In the genomic region with DNA sequence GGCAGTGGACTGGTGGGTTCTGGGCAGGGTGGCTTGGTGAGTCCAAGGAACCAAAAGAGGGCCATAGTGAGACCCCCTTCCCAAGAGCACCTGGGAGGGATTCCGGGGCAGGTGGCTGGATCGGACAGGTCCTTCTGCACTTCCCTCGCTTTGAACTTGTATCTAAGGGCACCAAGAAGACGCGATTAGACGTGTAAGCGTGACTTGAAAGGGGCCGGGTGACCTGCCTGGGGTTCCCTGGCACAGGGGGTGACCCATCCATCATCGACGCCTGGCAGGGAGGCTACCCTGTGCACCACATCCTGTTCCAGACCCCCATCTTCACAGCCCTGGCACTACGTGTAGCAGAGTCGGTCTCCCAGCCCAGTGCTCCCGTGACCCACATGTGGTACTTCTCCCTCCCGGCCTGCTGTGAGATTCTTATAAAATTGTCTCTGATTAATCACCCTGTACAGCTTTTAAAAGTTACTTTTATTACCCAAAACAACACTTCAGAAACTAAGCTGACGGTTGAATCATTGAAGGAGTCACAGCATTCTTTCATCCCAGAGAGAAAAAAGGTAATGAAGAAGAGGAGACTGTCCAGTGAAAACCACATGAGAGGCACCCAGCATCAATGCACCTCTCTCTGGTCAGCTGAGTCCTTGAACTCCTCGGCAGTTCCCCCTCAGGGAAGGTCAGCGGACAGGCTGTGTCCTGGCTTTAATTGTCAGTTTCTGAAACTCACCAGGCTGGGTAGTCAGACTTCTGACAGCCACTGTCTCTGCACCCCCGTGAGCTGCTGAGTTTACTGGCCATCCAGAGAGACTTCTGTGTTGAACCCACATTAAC, we compare ENCODE assay signal across 16 cellular contexts. TPM values are rescaled to one million over a fixed set of nuclear protein-coding genes. Genes with fewer than 3 reads are reported as not detected.
DNase-seq lines count a peak whose midpoint lies in the region; ATAC-seq and TF ChIP-seq lines count a peak whose summit lies in the region.
"Had no signal": no experiment of that assay in that cellular context is flagged by ENCODE, and none has a peak within 500 bp of the region (broad histone marks: within the 10 kb centered on the region; RNA-seq: fewer than 3 reads in every experiment).

No MANE protein-coding gene starts in this region.

- H3K9me2 ChIP-seq in PC-3 (replicated peaks; ENCODE audit: low read length): no peaks in the 10 kb centered on the region

- DNase-seq in EH (ENCODE audit: low read depth) (peak; percentile 79), PC-3 (no peak), chondrocyte (ENCODE audit: low spot score) (no peak), progenitor cell of endocrine pancreas (ENCODE audit: low spot score, unreplicated experiment) (no peak), HPDE6-E6E7 (ENCODE audit: extremely low spot score) (no peak), GM20000 (ENCODE audit: low spot score) (no peak)
- no peak for DNase-seq in stimulated activated CD4-positive, alpha-beta T cell treated with anti-CD3 and anti-CD28 coated beads, Interleukin-2, amount 100 ng/mL, for 48 hours
- DNase-seq: activated CD4-positive, alpha-beta memory T cell treated with anti-CD3 and anti-CD28 coated beads for 36 hours; brain microvascular endothelial cell; effector CD4-positive, alpha-beta T cell; NCI-H1930; SHP77 had no signal

- intact Hi-C loops in PC-3 (cut with micrococcal nuclease): no loop called here

- no peak overlapping the region for H3K9ac ChIP-seq in PC-3 (ENCODE audit: low read length)
- H3K9ac ChIP-seq: BLaER1 had no signal

- peak overlapping the region; percentile 70 for H3K27ac ChIP-seq in PC-3 (ENCODE audit: low read length)
- H3K27ac ChIP-seq: BLaER1, brain microvascular endothelial cell, neutrophil had no signal

- H3K36me3 ChIP-seq in PC-3 (ENCODE audit: low read depth, low read length): no peaks in the 10 kb centered on the region
- H3K36me3 ChIP-seq: BLaER1, neutrophil had no signal

- H3K27me3 ChIP-seq in PC-3 (ENCODE audit: low read length): no peaks in the 10 kb centered on the region
- H3K27me3 ChIP-seq: BLaER1, brain microvascular endothelial cell had no signal

- no peaks in the 10 kb centered on the region for H3K9me3 ChIP-seq in PC-3 (ENCODE audit: low read length)
- H3K9me3 ChIP-seq: BLaER1, neutrophil had no signal

- H3K27me3 Mint-ChIP-seq in chondrocyte (ENCODE audit: low read depth): no peaks in the 10 kb centered on the region
- H3K27me3 Mint-ChIP-seq in progenitor cell of endocrine pancreas: no peaks in the 10 kb centered on the region

- H3K4me3 Mint-ChIP-seq in chondrocyte (ENCODE audit: unreplicated experiment) (no peak overlapping the region), progenitor cell of endocrine pancreas (ENCODE audit: low read depth) (no peak overlapping the region)
- H3K4me3 Mint-ChIP-seq: activated CD4-positive, alpha-beta memory T cell treated with anti-CD3 and anti-CD28 coated beads for 36 hours had no signal

- H3K27ac Mint-ChIP-seq in chondrocyte (ENCODE audit: unreplicated experiment) (peak overlapping the region; percentile 24), progenitor cell of endocrine pancreas (peak overlapping the region; percentile 42)
- H3K27ac Mint-ChIP-seq: activated CD4-positive, alpha-beta memory T cell treated with anti-CD3 and anti-CD28 coated beads for 36 hours had no signal

- 0 out of 2 replicates have a peak overlapping the region, but pooled peaks have one; percentile 78 for H3K4me2 ChIP-seq in PC-3 (ENCODE audit: low read length)
- H3K4me2 ChIP-seq: BLaER1 had no signal

- TF ChIP-seq CTCF in PC-3 (conservative IDR thresholded peaks at IDR 0.05; ENCODE audit: low read depth, low read length) (no peak), chondrocyte (IDR thresholded peaks at IDR 0.05) (no peak), progenitor cell of endocrine pancreas (IDR thresholded peaks at IDR 0.05; ENCODE audit: unreplicated experiment) (no peak), GM20000 (IDR thresholded peaks at IDR 0.05; ENCODE audit: extremely low read depth, missing control alignments) (no peak)

- BruUV-seq in PC-3 (replicated peaks; lab: Mats Ljungman, UMichigan): no TSS peak

- H3F3A ChIP-seq in PC-3 (ENCODE audit: low read length, unreplicated experiment): peaks cover 2% of the 10 kb centered on the region

- CTCF ChIA-PET in PC-3 (lab: Charles Lee): no interaction called here

- H3K79me2 ChIP-seq in PC-3 (ENCODE audit: low read length): peaks cover 99% of the 10 kb centered on the region

- peaks cover 58% of the 10 kb centered on the region for H3K4me1 Mint-ChIP-seq in chondrocyte (ENCODE audit: low read depth)
- H3K4me1 Mint-ChIP-seq in progenitor cell of endocrine pancreas (ENCODE audit: low read depth): peaks cover 29% of the 10 kb centered on the region

- POLR2A ChIA-PET in PC-3 (lab: Charles Lee; ENCODE audit: unreplicated experiment): no interaction called here

- peaks cover 3% of the 10 kb centered on the region; the same call in 1 of the 2 replicates for H4K20me1 ChIP-seq in PC-3 (ENCODE audit: low read length)
- H4K20me1 ChIP-seq: BLaER1 had no signal

- H3K9me3 Mint-ChIP-seq in chondrocyte (ENCODE audit: low read depth) (no peaks in the 10 kb centered on the region), progenitor cell of endocrine pancreas (ENCODE audit: low read depth) (no peaks in the 10 kb centered on the region)
- H3K9me3 Mint-ChIP-seq: activated CD4-positive, alpha-beta memory T cell treated with anti-CD3 and anti-CD28 coated beads for 36 hours had no signal

- H3K4me3 ChIP-seq in PC-3 (ENCODE audit: low read length): no peak overlapping the region
- H3K4me3 ChIP-seq: BLaER1, GM12878 had no signal

- no peak overlapping the region for H2AFZ ChIP-seq in PC-3 (ENCODE audit: low read length)

- H3K4me1 ChIP-seq in PC-3 (ENCODE audit: insufficient read depth, low read length): peaks cover 42% of the 10 kb centered on the region

- ATAC-seq in PC-3: peak; percentile 7; the same call in 1 of the 2 replicates
- no peak for ATAC-seq in HG02759 (IDR thresholded peaks at IDR 0.05; ENCODE audit: unreplicated experiment)
- ATAC-seq: GM12878 had no signal

- H3K36me3 Mint-ChIP-seq in chondrocyte (ENCODE audit: low read depth) (peaks cover 5% of the 10 kb centered on the region), progenitor cell of endocrine pancreas (ENCODE audit: insufficient read depth) (peaks cover 8% of the 10 kb centered on the region)
- H3K36me3 Mint-ChIP-seq: activated CD4-positive, alpha-beta memory T cell treated with anti-CD3 and anti-CD28 coated beads for 36 hours had no signal

RNA-seq across cellular contexts. Expression of a gene that starts 13.0 kb away (rescaled TPM):
- 35.2 and 47.3 TPM in 2 replicates for total RNA-seq in PC-3 (2014; rRNA removed)
- total RNA-seq in chondrocyte: 42.4 to 51.9 TPM (median 50.4 TPM) in 3 replicates
- total RNA-seq in progenitor cell of endocrine pancreas: 45.7 and 49.0 TPM in 2 replicates
